8 cellular contexts compared by ENCODE assay signal in the genomic region with DNA sequence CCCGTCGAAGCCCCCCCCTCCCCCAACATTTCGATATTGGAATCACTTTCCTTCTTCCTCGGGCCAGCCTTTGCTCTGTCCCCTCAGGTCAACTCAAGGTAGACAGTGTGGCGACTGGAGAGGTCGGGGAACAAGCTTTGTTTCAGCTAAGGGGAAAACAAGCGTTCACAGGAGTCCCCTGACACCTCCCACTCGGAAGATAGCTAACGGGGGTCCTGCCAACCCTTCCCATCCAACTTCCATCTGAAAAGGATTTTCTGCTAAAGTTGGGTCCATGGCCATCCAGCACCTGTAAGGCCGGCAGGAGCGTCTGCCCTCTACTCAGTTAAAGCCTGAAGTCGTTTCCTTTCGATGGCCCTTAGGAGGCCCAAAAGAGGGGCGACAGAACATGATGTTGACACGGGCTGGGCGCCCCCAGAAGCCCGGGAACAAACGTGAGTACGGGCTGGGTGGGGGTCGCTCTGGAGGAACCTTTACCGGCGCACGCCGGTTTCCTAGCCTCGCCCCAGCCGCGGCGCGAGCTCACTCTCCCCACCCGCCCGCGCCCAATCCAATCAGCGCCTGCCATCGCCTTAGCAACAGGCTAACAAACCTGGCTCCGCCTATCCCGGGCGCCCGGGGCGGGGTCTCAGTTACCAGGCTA. TPM values are rescaled to one million over a fixed set of nuclear protein-coding genes. Genes with fewer than 3 reads are reported as not detected.
DNase-seq lines count a peak whose midpoint lies in the region; TF ChIP-seq lines count a peak whose summit lies in the region.

No MANE protein-coding gene starts in this region.

- H3K36me3 ChIP-seq in suprapubic skin, result peaks cover 7% of the 10 kb centered on the region

- peak in 1 of 2 donors; percentile 90 for TF ChIP-seq POLR2A in suprapubic skin (IDR thresholded peaks at IDR 0.05)

- no peak for TF ChIP-seq EP300 in suprapubic skin (IDR thresholded peaks at IDR 0.05)

- H3K27me3 ChIP-seq in suprapubic skin, result no peaks in the 10 kb centered on the region

- H3K4me1 ChIP-seq in suprapubic skin, result peaks cover 43% of the 10 kb centered on the region

- H3K9me3 ChIP-seq in suprapubic skin, result no peaks in the 10 kb centered on the region

- whole genome bisulfite sequencing in suprapubic skin, result under 1% methylated on average over 22 of the region's 39 CpGs

- DNase-seq in GM03348 (ENCODE audit: low spot score), result peak; percentile 95
- DNase-seq in HFFc6, result peak; percentile 96
- peak; percentile 92 for DNase-seq in MV-4-11 (lab: John Stamatoyannopoulos, UW)
- DNase-seq in SK-N-DZ (ENCODE audit: low spot score), result peak; percentile 94
- DNase-seq in activated naive CD4-positive, alpha-beta T cell treated with anti-CD3 and anti-CD28 coated beads, Interleukin-2, amount 50 U/mL, for 16 hours, result peak; percentile 99
- DNase-seq in globus pallidus (ENCODE audit: low spot score), result peak; percentile 99
- DNase-seq in occipital lobe (lab: John Stamatoyannopoulos, UW), result peak; percentile 96
- peak; percentile 99 to 100 for DNase-seq in suprapubic skin (ENCODE audit: low spot score in 2 of 2)

- H3K4me3 ChIP-seq in suprapubic skin, result peak overlapping the region; percentile 80

- TF ChIP-seq CTCF in HFFc6 (IDR thresholded peaks at IDR 0.05) (no peak), suprapubic skin (IDR thresholded peaks at IDR 0.05) (no peak)

- H3K27me3 Mint-ChIP-seq in HFFc6 (ENCODE audit: insufficient read depth), result peaks cover 15% of the 10 kb centered on the region

- no peaks in the 10 kb centered on the region for H3K9me3 Mint-ChIP-seq in HFFc6

- H3K36me3 Mint-ChIP-seq in HFFc6 (ENCODE audit: low read depth), result peaks cover 47% of the 10 kb centered on the region

- H3K27ac ChIP-seq in suprapubic skin, result peak overlapping the region; percentile 99

- peak overlapping the region; percentile 99 for H3K27ac Mint-ChIP-seq in HFFc6

- peaks cover 39% of the 10 kb centered on the region for H3K4me1 Mint-ChIP-seq in HFFc6 (ENCODE audit: low read depth)

- H3K4me3 Mint-ChIP-seq in HFFc6, result peak overlapping the region; percentile 94

RNA-seq across cellular contexts. Expression of a gene that starts 2.5 kb away (rescaled TPM):
- total RNA-seq in HFFc6 (2021; fragmentation: NEBNext Ultra II Directional; extraction: Animal tissue kit (Norgen Biotek cat#: 25700)), result 10 to 100 TPM; 26.2 to 45.0 (median 38.1) TPM
- 26.6 and 27.0 TPM in 2 replicates for polyA plus RNA-seq in SK-N-DZ (2014; cell fraction: cytosol; rRNA removed)
- polyA plus RNA-seq in SK-N-DZ (2014; cell fraction: nucleus; rRNA removed), result 44.7 and 53.7 TPM in 2 replicates
- total RNA-seq in occipital lobe, result 413 TPM
- total RNA-seq in suprapubic skin, result 10 to 100 TPM; 30.1 to 84.4 (median 49.6) TPM

Comparison
In these comparisons a context has a peak if more than half of its experiments do, and no peak if none do; other contexts are left out.
1. Peak in every context shown above with its lines: DNase-seq, H3K4me3 ChIP-seq and H3K27ac ChIP-seq.